ENCODE assay signal across 2 cellular contexts in the genomic region with DNA sequence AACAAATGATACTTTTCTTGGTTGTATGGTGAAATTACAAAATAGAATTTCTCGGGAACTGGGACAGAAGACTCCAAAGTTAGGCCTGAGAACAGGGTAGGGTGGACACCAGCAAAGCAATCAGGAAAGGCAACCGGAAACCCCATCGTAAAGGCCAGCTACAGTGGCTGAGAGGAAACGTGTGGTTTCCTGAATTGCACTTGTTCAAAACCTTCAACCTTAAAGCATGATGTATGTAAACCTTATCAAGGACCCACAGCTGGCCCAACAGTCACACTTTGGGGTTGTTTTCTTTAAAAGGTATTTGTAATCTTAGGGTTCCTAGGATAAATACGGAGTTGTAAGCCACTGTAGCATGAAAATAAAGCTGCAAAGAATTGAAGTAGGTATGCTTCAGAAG.
TF ChIP-seq lines count a peak whose summit lies in the region.

No MANE protein-coding gene starts in this region.

TF ChIP-seq in GM12891, 5 proteins besides CTCF, POLR2A, EP300 and RAD21 (continued from another document):
- TF ChIP-seq POU2F2 (IDR thresholded peaks at IDR 0.05; ENCODE audit: low read depth, low read length) = no peak
- no peak for TF ChIP-seq POLR2AphosphoS5 (IDR thresholded peaks at IDR 0.05; ENCODE audit: low read depth, low read length)

TF ChIP-seq in HepG2, 621 proteins besides CTCF, POLR2A, EP300 and RAD21:
- TF ChIP-seq, protein P1, sequence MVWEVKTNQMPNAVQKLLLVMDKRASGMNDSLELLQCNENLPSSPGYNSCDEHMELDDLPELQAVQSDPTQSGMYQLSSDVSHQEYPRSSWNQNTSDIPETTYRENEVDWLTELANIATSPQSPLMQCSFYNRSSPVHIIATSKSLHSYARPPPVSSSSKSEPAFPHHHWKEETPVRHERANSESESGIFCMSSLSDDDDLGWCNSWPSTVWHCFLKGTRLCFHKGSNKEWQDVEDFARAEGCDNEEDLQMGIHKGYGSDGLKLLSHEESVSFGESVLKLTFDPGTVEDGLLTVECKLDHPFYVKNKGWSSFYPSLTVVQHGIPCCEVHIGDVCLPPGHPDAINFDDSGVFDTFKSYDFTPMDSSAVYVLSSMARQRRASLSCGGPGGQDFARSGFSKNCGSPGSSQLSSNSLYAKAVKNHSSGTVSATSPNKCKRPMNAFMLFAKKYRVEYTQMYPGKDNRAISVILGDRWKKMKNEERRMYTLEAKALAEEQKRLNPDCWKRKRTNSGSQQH (CRISPR knock-in tag; IDR thresholded peaks at IDR 0.05; ENCODE audit: low read depth) = no peak
- TF ChIP-seq HNRNPH1 (optimal IDR thresholded peaks at IDR 0.05; ENCODE audit: low read depth, low read length) (no peak), HHEX (CRISPR knock-in tag; IDR thresholded peaks at IDR 0.05) (no peak), TFDP2 (CRISPR knock-in tag; IDR thresholded peaks at IDR 0.05) (no peak), DPF2 (CRISPR knock-in tag; IDR thresholded peaks at IDR 0.05; ENCODE audit: borderline replicate concordance, low read depth) (no peak), IKZF5 (CRISPR knock-in tag; IDR thresholded peaks at IDR 0.05) (no peak), ZNF510 (CRISPR knock-in tag; IDR thresholded peaks at IDR 0.05; ENCODE audit: low read depth) (no peak), ZNF615 (CRISPR knock-in tag; IDR thresholded peaks at IDR 0.05; ENCODE audit: borderline replicate concordance) (no peak), MTERF4 (CRISPR knock-in tag; IDR thresholded peaks at IDR 0.05) (no peak), ZNF703 (CRISPR knock-in tag; IDR thresholded peaks at IDR 0.05; ENCODE audit: borderline replicate concordance) (no peak), ZNF710 (CRISPR knock-in tag; IDR thresholded peaks at IDR 0.05; ENCODE audit: borderline replicate concordance) (no peak), TAF15 (IDR thresholded peaks at IDR 0.05; ENCODE audit: low read depth, low read length, poor library complexity, severe bottlenecking) (no peak), TRAFD1 (CRISPR knock-in tag; IDR thresholded peaks at IDR 0.05; ENCODE audit: borderline replicate concordance) (no peak), SUZ12 (IDR thresholded peaks at IDR 0.05; ENCODE audit: low read depth, low read length) (no peak), RFX1 (IDR thresholded peaks at IDR 0.05) (no peak), ZNF468 (CRISPR knock-in tag; IDR thresholded peaks at IDR 0.05) (no peak), IRF2 (CRISPR knock-in tag; IDR thresholded peaks at IDR 0.05) (no peak)
- TF ChIP-seq, protein P2, sequence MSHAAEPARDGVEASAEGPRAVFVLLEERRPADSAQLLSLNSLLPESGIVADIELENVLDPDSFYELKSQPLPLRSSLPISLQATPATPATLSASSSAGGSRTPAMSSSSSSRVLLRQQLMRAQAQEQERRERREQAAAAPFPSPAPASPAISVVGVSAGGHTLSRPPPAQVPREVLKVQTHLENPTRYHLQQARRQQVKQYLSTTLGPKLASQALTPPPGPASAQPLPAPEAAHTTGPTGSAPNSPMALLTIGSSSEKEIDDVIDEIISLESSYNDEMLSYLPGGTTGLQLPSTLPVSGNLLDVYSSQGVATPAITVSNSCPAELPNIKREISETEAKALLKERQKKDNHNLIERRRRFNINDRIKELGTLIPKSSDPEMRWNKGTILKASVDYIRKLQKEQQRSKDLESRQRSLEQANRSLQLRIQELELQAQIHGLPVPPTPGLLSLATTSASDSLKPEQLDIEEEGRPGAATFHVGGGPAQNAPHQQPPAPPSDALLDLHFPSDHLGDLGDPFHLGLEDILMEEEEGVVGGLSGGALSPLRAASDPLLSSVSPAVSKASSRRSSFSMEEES (CRISPR knock-in tag; IDR thresholded peaks at IDR 0.05) = no peak
- TF ChIP-seq, protein P3, sequence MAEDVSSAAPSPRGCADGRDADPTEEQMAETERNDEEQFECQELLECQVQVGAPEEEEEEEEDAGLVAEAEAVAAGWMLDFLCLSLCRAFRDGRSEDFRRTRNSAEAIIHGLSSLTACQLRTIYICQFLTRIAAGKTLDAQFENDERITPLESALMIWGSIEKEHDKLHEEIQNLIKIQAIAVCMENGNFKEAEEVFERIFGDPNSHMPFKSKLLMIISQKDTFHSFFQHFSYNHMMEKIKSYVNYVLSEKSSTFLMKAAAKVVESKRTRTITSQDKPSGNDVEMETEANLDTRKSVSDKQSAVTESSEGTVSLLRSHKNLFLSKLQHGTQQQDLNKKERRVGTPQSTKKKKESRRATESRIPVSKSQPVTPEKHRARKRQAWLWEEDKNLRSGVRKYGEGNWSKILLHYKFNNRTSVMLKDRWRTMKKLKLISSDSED (CRISPR knock-in tag; IDR thresholded peaks at IDR 0.05) = no peak
- TF ChIP-seq, protein P4, sequence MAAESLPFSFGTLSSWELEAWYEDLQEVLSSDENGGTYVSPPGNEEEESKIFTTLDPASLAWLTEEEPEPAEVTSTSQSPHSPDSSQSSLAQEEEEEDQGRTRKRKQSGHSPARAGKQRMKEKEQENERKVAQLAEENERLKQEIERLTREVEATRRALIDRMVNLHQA (CRISPR knock-in tag; IDR thresholded peaks at IDR 0.05) = no peak
TF ChIP-seq in HepG2: peak in this region for 0.
